Comparison of ENCODE assay signal across 8 cellular contexts in genomic region chr4:40629401-40630334, GRCh38. TPM values are rescaled to one million over a fixed set of nuclear protein-coding genes. Genes with fewer than 3 reads are reported as not detected.
DNase-seq lines count a peak whose midpoint lies in the region; ATAC-seq and TF ChIP-seq lines count a peak whose summit lies in the region.

TSS of gene RBM47 (minus strand) at chr4:40629864. CDS start at chr4:40438893, 190,971 bp downstream.

- H3K27me3 Mint-ChIP-seq in naive B cell, result peaks cover 10 to 17% (median 14%) of the 10 kb centered on the region in 3 donors

- peaks cover 0 to 16% of the 10 kb centered on the region in 2 donors for H3K27me3 ChIP-seq in tibial nerve

- no peaks in the 10 kb centered on the region for H3K36me3 ChIP-seq in tibial nerve

- peak within 1 kb of the TSS; percentile 72 to 98 (median 94) for H3K4me3 Mint-ChIP-seq in naive B cell

- H3K9me3 Mint-ChIP-seq in naive B cell, result no peaks in the 10 kb centered on the region

- peak; percentile 47 for ATAC-seq in HG02623 (IDR thresholded peaks at IDR 0.05; ENCODE audit: unreplicated experiment)
- ATAC-seq in naive B cell (ENCODE audit: low read depth in 2 of 2), result peak; percentile 59 to 63

- TF ChIP-seq CTCF in tibial nerve (IDR thresholded peaks at IDR 0.05), result peak in 1 of 5 experiments; percentile 8

- no peak for TF ChIP-seq EP300 in tibial nerve (IDR thresholded peaks at IDR 0.05)

- peak within 1 kb of the TSS; percentile 25 to 56 (median 50) for H3K4me3 ChIP-seq in tibial nerve

- 3% methylated on average over 51 to 52 of the region's 53 CpGs for WGBS in tibial nerve, 2 donors

- H3K36me3 Mint-ChIP-seq in naive B cell, result peaks cover 0 to 7% of the 10 kb centered on the region in 2 donors

- H3K27ac ChIP-seq in tibial nerve, result peak within 1 kb of the TSS in 3 of 4 donors; percentile 65 to 81 (median 66)

- peak; percentile 12 for DNase-seq in SKM-1 treated with dmso at 0.1 percent for 144 hours (lab: John Stamatoyannopoulos, UW; ENCODE audit: unreplicated experiment)
- DNase-seq in SKM-1 (lab: John Stamatoyannopoulos, UW; ENCODE audit: unreplicated experiment), result no peak
- peak; percentile 69 for DNase-seq in NCI-H2029 treated with DMSO at 0.1 percent for 48 hours (lab: John Stamatoyannopoulos, UW)
- peak; percentile 27 for DNase-seq in activated CD8-positive, alpha-beta memory T cell treated with anti-CD3 and anti-CD28 coated beads, Interleukin-2, amount 50 U/mL, for 4 hours
- DNase-seq in fibroblast of gingiva (ENCODE audit: low read depth), result peak; percentile 31
- DNase-seq in naive B cell, result peak; percentile 5
- DNase-seq in tibial nerve (ENCODE audit: low spot score in 2 of 2), result peak in 1 of 2 donors; percentile 33

- peak within 1 kb of the TSS; percentile 2 to 91 (median 50) for H3K27ac Mint-ChIP-seq in naive B cell

- H3K4me1 ChIP-seq in tibial nerve, result peaks cover 0 to 22% (median 5%) of the 10 kb centered on the region in 4 donors

- peaks cover 16 to 20% (median 19%) of the 10 kb centered on the region in 3 donors for H3K4me1 Mint-ChIP-seq in naive B cell

- H3K9me3 ChIP-seq in tibial nerve, result no peaks in the 10 kb centered on the region

- TF ChIP-seq POLR2A in tibial nerve (IDR thresholded peaks at IDR 0.05), result no peak

RNA-seq across cellular contexts. Expression of gene RBM47, which starts in this region (rescaled TPM):
- 1 to 10 TPM in 5 of 6 donors, not detected in 1; 1.3 to 1.9 (median 1.4) TPM for polyA plus RNA-seq in naive B cell (ENCODE audit: low read depth in 6 of 6)
- total RNA-seq in tibial nerve, result 10 to 100 TPM; 22.8 to 93.9 (median 41.0) TPM
